Comparison of ENCODE assay signal across 15 cellular contexts in genomic region chr15:74415966-74416916, GRCh38. TPM values are rescaled to one million over a fixed set of nuclear protein-coding genes. Genes with fewer than 3 reads are reported as not detected.
DNase-seq lines count a peak whose midpoint lies in the region; ATAC-seq and TF ChIP-seq lines count a peak whose summit lies in the region.
"Had no signal": no experiment of that assay in that cellular context is flagged by ENCODE, and none has a peak within 500 bp of the region (broad histone marks: within the 10 kb centered on the region; RNA-seq: fewer than 3 reads in every experiment).

No MANE protein-coding gene starts in this region.

- H3K4me3 ChIP-seq in SJSA1 (no peak overlapping the region), endodermal cell (ENCODE audit: low read length) (no peak overlapping the region), right lobe of liver (no peak overlapping the region)
- H3K4me3 ChIP-seq: GM23338 had no signal

- TF ChIP-seq POLR2A in right lobe of liver (IDR thresholded peaks at IDR 0.05): no peak

- peaks cover 40% of the 10 kb centered on the region for H3K4me1 ChIP-seq in SJSA1 (replicated peaks)
- peaks cover 3% of the 10 kb centered on the region for H3K4me1 ChIP-seq in endodermal cell (ENCODE audit: control insufficient read depth, insufficient read depth, low read length)
- no peaks in the 10 kb centered on the region for H3K4me1 ChIP-seq in right lobe of liver

- no peak overlapping the region for H3K4me3 Mint-ChIP-seq in activated T-cell treated with anti-CD3 and anti-CD28 coated beads, Interleukin-2, amount 50 U/mL, for 24 hours
- no peak overlapping the region for H3K4me3 Mint-ChIP-seq in endodermal cell
- peak overlapping the region; percentile 36 to 56 for H3K4me3 Mint-ChIP-seq in stimulated activated naive B cell treated with anti-CD40 and anti-IgM and Interleukin-4, amounts not matched to agents 10 μg/mL and 1 μg/mL and 100 μg/mL, for 72 hours
- H3K4me3 Mint-ChIP-seq: GM23338 had no signal

- no peak for DNase-seq in activated T-cell treated with anti-CD3 and anti-CD28 coated beads, Interleukin-2, amount 50 U/mL, for 24 hours
- DNase-seq in activated T-cell treated with anti-CD3 and anti-CD28 coated beads for 4 hours (no peak), SJSA1 (ENCODE audit: low read depth in 1 of 2, low spot score in 2 of 2) (no peak), endodermal cell (no peak), right lobe of liver (no peak), KG1 (lab: John Stamatoyannopoulos, UW) (no peak)
- DNase-seq in stimulated activated naive B cell treated with anti-CD40 and anti-IgM and Interleukin-4, amounts not matched to agents 10 μg/mL and 1 μg/mL and 100 μg/mL, for 72 hours: no peak
- DNase-seq: activated CD8-positive, alpha-beta memory T cell treated with anti-CD3 and anti-CD28 coated beads, Interleukin-2, amount 50 U/mL, for 48 hours; DMS153; left colon had no signal

- TF ChIP-seq CTCF in endodermal cell (conservative IDR thresholded peaks at IDR 0.05): no peak
- no peak for TF ChIP-seq CTCF in right lobe of liver (IDR thresholded peaks at IDR 0.05)

- H3K27ac ChIP-seq in SJSA1 (peak overlapping the region; percentile 15; the same call in 1 of the 2 replicates), endodermal cell (ENCODE audit: low read depth, low read length) (no peak overlapping the region), right lobe of liver (no peak overlapping the region)
- H3K27ac ChIP-seq: neutrophil had no signal

- peaks cover 96% of the 10 kb centered on the region for H3K36me3 Mint-ChIP-seq in activated T-cell treated with anti-CD3 and anti-CD28 coated beads, Interleukin-2, amount 50 U/mL, for 24 hours (ENCODE audit: low read depth)
- H3K36me3 Mint-ChIP-seq in endodermal cell (ENCODE audit: low read depth): peaks cover 12% of the 10 kb centered on the region
- peaks cover 92 to 94% of the 10 kb centered on the region in 2 donors for H3K36me3 Mint-ChIP-seq in stimulated activated naive B cell treated with anti-CD40 and anti-IgM and Interleukin-4, amounts not matched to agents 10 μg/mL and 1 μg/mL and 100 μg/mL, for 72 hours

- no peak overlapping the region for H3K9ac ChIP-seq in endodermal cell (ENCODE audit: extremely low read depth, low read length, poor library complexity, severe bottlenecking)

- H3K9me3 Mint-ChIP-seq in activated T-cell treated with anti-CD3 and anti-CD28 coated beads, Interleukin-2, amount 50 U/mL, for 24 hours: no peaks in the 10 kb centered on the region
- H3K9me3 Mint-ChIP-seq in endodermal cell: no peaks in the 10 kb centered on the region
- H3K9me3 Mint-ChIP-seq in stimulated activated naive B cell treated with anti-CD40 and anti-IgM and Interleukin-4, amounts not matched to agents 10 μg/mL and 1 μg/mL and 100 μg/mL, for 72 hours: no peaks in the 10 kb centered on the region
- H3K9me3 Mint-ChIP-seq: GM23338 had no signal

- peak; percentile 7 to 9 for ATAC-seq in stimulated activated naive B cell treated with anti-CD40 and anti-IgM and Interleukin-4, amounts not matched to agents 10 μg/mL and 1 μg/mL and 100 μg/mL, for 72 hours (replicated peaks)
- ATAC-seq in HG02981 (IDR thresholded peaks at IDR 0.05; ENCODE audit: unreplicated experiment): no peak
- no peak for ATAC-seq in right lobe of liver
- ATAC-seq: GM23338, left colon had no signal

- H3K4me1 Mint-ChIP-seq in activated T-cell treated with anti-CD3 and anti-CD28 coated beads, Interleukin-2, amount 50 U/mL, for 24 hours (ENCODE audit: low read depth): peaks cover 56% of the 10 kb centered on the region
- no peaks in the 10 kb centered on the region for H3K4me1 Mint-ChIP-seq in endodermal cell
- peaks cover 82 to 100% of the 10 kb centered on the region in 2 donors for H3K4me1 Mint-ChIP-seq in stimulated activated naive B cell treated with anti-CD40 and anti-IgM and Interleukin-4, amounts not matched to agents 10 μg/mL and 1 μg/mL and 100 μg/mL, for 72 hours

- H3K9me3 ChIP-seq in SJSA1 (replicated peaks) (no peaks in the 10 kb centered on the region), endodermal cell (ENCODE audit: control insufficient read depth, low read length) (no peaks in the 10 kb centered on the region), right lobe of liver (no peaks in the 10 kb centered on the region)
- H3K9me3 ChIP-seq: neutrophil had no signal

- peak overlapping the region; percentile 68 for H3K27ac Mint-ChIP-seq in activated T-cell treated with anti-CD3 and anti-CD28 coated beads, Interleukin-2, amount 50 U/mL, for 24 hours
- H3K27ac Mint-ChIP-seq in endodermal cell: peak overlapping the region; percentile 36
- peak overlapping the region; percentile 87 for H3K27ac Mint-ChIP-seq in stimulated activated naive B cell treated with anti-CD40 and anti-IgM and Interleukin-4, amounts not matched to agents 10 μg/mL and 1 μg/mL and 100 μg/mL, for 72 hours
- H3K27ac Mint-ChIP-seq: GM23338 had no signal

- no peaks in the 10 kb centered on the region for H3K27me3 Mint-ChIP-seq in activated T-cell treated with anti-CD3 and anti-CD28 coated beads, Interleukin-2, amount 50 U/mL, for 24 hours
- no peaks in the 10 kb centered on the region for H3K27me3 Mint-ChIP-seq in endodermal cell (ENCODE audit: insufficient read depth)
- H3K27me3 Mint-ChIP-seq in stimulated activated naive B cell treated with anti-CD40 and anti-IgM and Interleukin-4, amounts not matched to agents 10 μg/mL and 1 μg/mL and 100 μg/mL, for 72 hours: no peaks in the 10 kb centered on the region

- H3K27me3 ChIP-seq in SJSA1 (replicated peaks) (no peaks in the 10 kb centered on the region), endodermal cell (ENCODE audit: control insufficient read depth, insufficient read depth, low read length, poor library complexity, severe bottlenecking) (no peaks in the 10 kb centered on the region), right lobe of liver (no peaks in the 10 kb centered on the region)
- H3K27me3 ChIP-seq: brain microvascular endothelial cell, neutrophil had no signal

- intact Hi-C loops in right lobe of liver (cut with DNase I): no loop called here

- 94 to 99% methylated on average over 9 to 19 of the region's 19 CpGs for WGBS in endodermal cell (ENCODE audit: insufficient coverage in 1 of 2, insufficient read length in 1 of 2), 2 experiments
- 85% methylated on average over 8 of the region's 19 CpGs for WGBS in right lobe of liver (ENCODE audit: insufficient coverage, low coverage, low lambda C conversion rate, missing lambda C conversion rate)

- 0 out of 2 replicates have a peak, but pooled peaks cover 4% of the 10 kb centered on the region for H3K36me3 ChIP-seq in SJSA1
- peaks cover 27% of the 10 kb centered on the region for H3K36me3 ChIP-seq in endodermal cell (ENCODE audit: control insufficient read depth, insufficient read depth, low read length)
- H3K36me3 ChIP-seq in right lobe of liver: no peaks in the 10 kb centered on the region
- H3K36me3 ChIP-seq: neutrophil had no signal

RNA-seq across cellular contexts. Expression of gene SEMA7A, which starts 17.5 kb away (rescaled TPM):
- 5.2 and 5.4 TPM in 2 replicates for total RNA-seq in SJSA1 (2014; rRNA removed; shearing (Covaris generic))
- total RNA-seq in endodermal cell (1 to 10 TPM; 8.1 to 8.2 TPM), right lobe of liver (1 to 10 TPM in 3 of 6 experiments, under 1 TPM in 3; 0.42 to 2.4 (median 1.1) TPM)
- polyA plus RNA-seq in endodermal cell (2013, experiment 1 of 2): 21.8 TPM
- 21.5 TPM for polyA plus RNA-seq in endodermal cell (2013, experiment 2 of 2)

RNA-seq across cellular contexts. Expression of gene UBL7, which starts 44.7 kb away (rescaled TPM):
- 32.8 and 54.5 TPM in 2 replicates for total RNA-seq in SJSA1 (2014; rRNA removed; shearing (Covaris generic))
- 10 to 100 TPM; 38.5 to 52.6 TPM for total RNA-seq in endodermal cell
- 62.0 TPM for polyA plus RNA-seq in endodermal cell (2013, experiment 1 of 2)
- 50.5 TPM for polyA plus RNA-seq in endodermal cell (2013, experiment 2 of 2)
- 10 to 100 TPM; 14.8 to 38.0 (median 17.3) TPM for total RNA-seq in right lobe of liver

RNA-seq across cellular contexts. Expression of gene CYP11A1, which starts 48.8 kb away (rescaled TPM):
- 1.3 and 2.2 TPM in 2 replicates for total RNA-seq in SJSA1 (2014; rRNA removed; shearing (Covaris generic))
- total RNA-seq in endodermal cell (1 to 10 TPM; 4.8 to 5.3 TPM), right lobe of liver (1 to 10 TPM; 2.5 to 6.4 (median 2.8) TPM)
- polyA plus RNA-seq in endodermal cell (2013, experiment 1 of 2): 1.1 TPM
- 1.0 TPM for polyA plus RNA-seq in endodermal cell (2013, experiment 2 of 2)
- total RNA-seq: T-helper 2 cell treated with Interferon-gamma antibody and Interleukin-4, amounts not matched to agents 100 ng/mL and 5 ng/mL, for 36 hours had no signal

Comparison
In these comparisons a context has a peak if more than half of its experiments do, and no peak if none do; other contexts are left out.
1. H3K27ac Mint-ChIP-seq: peak in every context shown above with its lines; median percentile 87 in stimulated activated naive B cell treated with anti-CD40 and anti-IgM and Interleukin-4, amounts not matched to agents 10 μg/mL and 1 μg/mL and 100 μg/mL, for 72 hours; 68 in activated T-cell treated with anti-CD3 and anti-CD28 coated beads, Interleukin-2, amount 50 U/mL, for 24 hours; 36 in endodermal cell.
2. H3K4me3 Mint-ChIP-seq: peak in stimulated activated naive B cell treated with anti-CD40 and anti-IgM and Interleukin-4, amounts not matched to agents 10 μg/mL and 1 μg/mL and 100 μg/mL, for 72 hours (2 of 2); none in activated T-cell treated with anti-CD3 and anti-CD28 coated beads, Interleukin-2, amount 50 U/mL, for 24 hours (single experiment) and endodermal cell (single experiment).
3. ATAC-seq: peak in stimulated activated naive B cell treated with anti-CD40 and anti-IgM and Interleukin-4, amounts not matched to agents 10 μg/mL and 1 μg/mL and 100 μg/mL, for 72 hours (2 of 2); none in HG02981 (single experiment) and right lobe of liver (0 of 4).